ENCODE assay signal across 19 cellular contexts in genomic region chr4:90240333-90240732, GRCh38.
"Had no signal": no experiment of that assay in that cellular context is flagged by ENCODE, and none has a peak within 500 bp of the region (broad histone marks: within the 10 kb centered on the region; RNA-seq: fewer than 3 reads in every experiment).

No MANE protein-coding gene starts in this region.

- H3K9me3 Mint-ChIP-seq: natural killer cell had no signal

- H3K27me3 ChIP-seq: dorsolateral prefrontal cortex, heart left ventricle, stomach, transverse colon had no signal

- H3K36me3 Mint-ChIP-seq: natural killer cell had no signal

- H3K4me1 ChIP-seq: stomach, transverse colon had no signal

- H3K4me1 Mint-ChIP-seq: natural killer cell had no signal

- H3K4me3 Mint-ChIP-seq: natural killer cell had no signal

- H3K27ac Mint-ChIP-seq: natural killer cell had no signal

- H3K9me3 ChIP-seq: heart left ventricle, mucosa of descending colon, stomach, thoracic aorta, transverse colon had no signal

- H3K27ac ChIP-seq: dorsolateral prefrontal cortex, heart left ventricle, stomach, thoracic aorta, transverse colon had no signal

- ATAC-seq: esophagus mucosa, heart left ventricle, left lobe of liver, mucosa of descending colon, natural killer cell, sciatic nerve had no signal

- H3K36me3 ChIP-seq: heart left ventricle, stomach, thoracic aorta, transverse colon had no signal

- H3K4me3 ChIP-seq: dorsolateral prefrontal cortex, heart left ventricle, mucosa of descending colon, stomach, thoracic aorta, transverse colon had no signal

- DNase-seq: cortex of kidney; dorsolateral prefrontal cortex; effector CD8-positive, alpha-beta T cell; heart left ventricle; hippocampal formation; islet precursor cell; mammary epithelial cell; mucosa of descending colon; natural killer cell; stimulated activated CD4-positive, alpha-beta T cell treated with anti-CD3 and anti-CD28 coated beads, Interleukin-2, amount 100 ng/mL, for 24 hours; stimulated activated CD4-positive, alpha-beta T cell treated with anti-CD3 and anti-CD28 coated beads, Interleukin-4, amount 100 ng/mL, for 4 hours; stimulated activated naive CD4-positive, alpha-beta T cell; stomach; substantia nigra; transverse colon had no signal
